ENCODE assay signal across 8 cellular contexts in the genomic region with DNA sequence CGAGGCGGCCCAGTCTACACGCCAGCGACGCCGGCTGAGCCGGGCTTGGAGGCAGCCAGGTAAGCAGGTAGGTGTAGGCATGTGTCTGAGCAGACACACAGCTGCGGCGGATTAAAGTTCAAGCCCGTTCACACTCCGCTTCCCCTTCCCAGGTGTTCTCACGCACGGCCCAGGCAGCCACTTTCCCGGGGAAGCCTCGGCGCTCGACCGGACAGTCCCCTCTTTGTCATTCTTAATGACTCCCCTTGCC. TPM values are rescaled to one million over a fixed set of nuclear protein-coding genes. Genes with fewer than 3 reads are reported as not detected.
DNase-seq lines count a peak whose midpoint lies in the region; ATAC-seq and TF ChIP-seq lines count a peak whose summit lies in the region.

No MANE protein-coding gene starts in this region.

- peak; percentile 56 for ATAC-seq in left colon
- no peak for ATAC-seq in GM18870 (IDR thresholded peaks at IDR 0.05; ENCODE audit: unreplicated experiment)

- H3K27ac ChIP-seq in MM.1S (ENCODE audit: low read length): peak overlapping the region; percentile 75; the same call in 1 of the 2 replicates
- H3K27ac ChIP-seq in stomach: peak overlapping the region; percentile 82 to 93 (median 86)

- 1 to 2% (median 1%) methylated on average over 14 to 18 of the region's 18 CpGs for WGBS in stomach, 5 donors

- H2AFZ ChIP-seq in MM.1S (ENCODE audit: low read length): peak overlapping the region; percentile 95

- H3K9ac ChIP-seq in MM.1S (ENCODE audit: low read length): peak overlapping the region; percentile 65

- H3K27me3 ChIP-seq in MM.1S (replicated peaks; ENCODE audit: insufficient read depth, low read length) (no peaks in the 10 kb centered on the region), stomach (peaks cover 0 to 45% (median 17%) of the 10 kb centered on the region in 3 donors)

- H3F3A ChIP-seq in MM.1S (ENCODE audit: insufficient read depth, low read length): peaks cover 13% of the 10 kb centered on the region

- H3K4me1 ChIP-seq in MM.1S (ENCODE audit: low read length) (peaks cover 19% of the 10 kb centered on the region), stomach (peaks cover 0 to 48% (median 30%) of the 10 kb centered on the region in 4 donors)

- no peak for TF ChIP-seq POLR2A in stomach (IDR thresholded peaks at IDR 0.05)

- H3K9me3 Mint-ChIP-seq in activated T-cell treated with anti-CD3 and anti-CD28 coated beads, Interleukin-2, amount 50 U/mL, for 24 hours: no peaks in the 10 kb centered on the region

- H3K36me3 ChIP-seq in MM.1S (replicated peaks; ENCODE audit: insufficient read depth, low read length) (no peaks in the 10 kb centered on the region), stomach (no peaks in the 10 kb centered on the region)

- no peaks in the 10 kb centered on the region for H3K9me2 ChIP-seq in MM.1S (replicated peaks; ENCODE audit: insufficient read depth, low read length)

- peaks cover 30% of the 10 kb centered on the region for H3K4me1 Mint-ChIP-seq in activated T-cell treated with anti-CD3 and anti-CD28 coated beads, Interleukin-2, amount 50 U/mL, for 24 hours (ENCODE audit: low read depth)

- no peaks in the 10 kb centered on the region for H4K20me1 ChIP-seq in MM.1S (ENCODE audit: insufficient read depth, low read length)

- peak overlapping the region; percentile 65 for H3K4me2 ChIP-seq in MM.1S (ENCODE audit: low read depth, low read length)

- H3K9me3 ChIP-seq in MM.1S (replicated peaks; ENCODE audit: insufficient read depth, low read length) (no peaks in the 10 kb centered on the region), stomach (no peaks in the 10 kb centered on the region)

- peaks cover 41% of the 10 kb centered on the region for H3K79me2 ChIP-seq in MM.1S (ENCODE audit: low read length)

- peak overlapping the region; percentile 63 for H3K27ac Mint-ChIP-seq in activated T-cell treated with anti-CD3 and anti-CD28 coated beads, Interleukin-2, amount 50 U/mL, for 24 hours

- intact Hi-C loops in left colon (cut with DNase I, micrococcal nuclease): no loop called here
- intact Hi-C loops in stomach (cut with DNase I; ENCODE audit: low total_unique reads): no loop called here

- H3K4me3 ChIP-seq in MM.1S (ENCODE audit: low read length) (peak overlapping the region; percentile 85), astrocyte of the cerebellum (ENCODE audit: low read depth, low read length) (peak overlapping the region; percentile 46), stomach (peak overlapping the region; percentile 60 to 85 (median 72))

- TF ChIP-seq CTCF in MM.1S (IDR thresholded peaks at IDR 0.05; ENCODE audit: low read length): no peak
- no peak for TF ChIP-seq CTCF in astrocyte of the cerebellum (IDR thresholded peaks at IDR 0.05; ENCODE audit: low read depth, low read length, missing control alignments)
- TF ChIP-seq CTCF in stomach (IDR thresholded peaks at IDR 0.05): no peak

- no peak for DNase-seq in activated T-cell treated with anti-CD3 and anti-CD28 coated beads, Interleukin-2, amount 50 U/mL, for 24 hours
- DNase-seq in activated T-cell treated with anti-CD3 and anti-CD28 coated beads, Interleukin-2, amount 50 U/mL, for 1 hour: no peak
- DNase-seq in MM.1S (peak; percentile 62), astrocyte of the cerebellum (ENCODE audit: low read depth) (no peak), left colon (peak; percentile 56 to 67), stomach (peak; percentile 62)
- no peak for DNase-seq in stimulated activated CD4-positive, alpha-beta T cell treated with anti-CD3 and anti-CD28 coated beads, Interleukin-4, amount 100 ng/mL, for 24 hours

- H3K4me3 Mint-ChIP-seq in activated T-cell treated with anti-CD3 and anti-CD28 coated beads, Interleukin-2, amount 50 U/mL, for 24 hours: peak overlapping the region; percentile 80

- no peaks in the 10 kb centered on the region for H3K36me3 Mint-ChIP-seq in activated T-cell treated with anti-CD3 and anti-CD28 coated beads, Interleukin-2, amount 50 U/mL, for 24 hours (ENCODE audit: low read depth)

- no peak for TF ChIP-seq EP300 in stomach (IDR thresholded peaks at IDR 0.05)

- in situ Hi-C loops in astrocyte of the cerebellum (cut with HindIII; ENCODE audit: low sequenced_read_pairs): no loop called here

- H3K27me3 Mint-ChIP-seq in activated T-cell treated with anti-CD3 and anti-CD28 coated beads, Interleukin-2, amount 50 U/mL, for 24 hours: peaks cover 21% of the 10 kb centered on the region

RNA-seq across cellular contexts. Expression of gene TGFA, which starts 0.4 kb away (rescaled TPM):
- 10 to 100 TPM; 30.5 to 30.8 TPM for total RNA-seq in left colon
- total RNA-seq in stomach: 10 to 100 TPM in 2 of 5 donors, 1 to 10 TPM in 1, under 1 TPM in 1, not detected in 1; 0.89 to 16.0 (median 8.8) TPM
- polyA plus RNA-seq in stomach: 1 to 10 TPM; 2.4 to 3.8 (median 3.7) TPM

Comparison
In these comparisons a context has a peak if more than half of its experiments do, and no peak if none do; other contexts are left out.
1. DNase-seq: peak in MM.1S (single experiment), left colon (2 of 2) and stomach (single experiment); none in activated T-cell treated with anti-CD3 and anti-CD28 coated beads, Interleukin-2, amount 50 U/mL, for 24 hours (single experiment), activated T-cell treated with anti-CD3 and anti-CD28 coated beads, Interleukin-2, amount 50 U/mL, for 1 hour (single experiment), astrocyte of the cerebellum (single experiment) and stimulated activated CD4-positive, alpha-beta T cell treated with anti-CD3 and anti-CD28 coated beads, Interleukin-4, amount 100 ng/mL, for 24 hours (single experiment).
2. Peak in every context shown above with its lines, with median percentiles within 50 percentile points of each other: H3K4me3 ChIP-seq.